Comparison of ENCODE assay signal across 8 cellular contexts in genomic region chr7:140062118-140062527, GRCh38.
DNase-seq lines count a peak whose midpoint lies in the region; ATAC-seq, FAIRE-seq and TF ChIP-seq lines count a peak whose summit lies in the region.

No MANE protein-coding gene starts in this region.

- H3K27ac ChIP-seq in stomach smooth muscle (ENCODE audit: low read length), result peak overlapping the region; percentile 77

- peak; percentile 19 for ATAC-seq in HG03442 (IDR thresholded peaks at IDR 0.05; ENCODE audit: unreplicated experiment)

- H3K4me3 ChIP-seq in AG04449 (ENCODE audit: low read depth, low read length), result peak overlapping the region; percentile 68
- no peak overlapping the region for H3K4me3 ChIP-seq in mucosa of stomach (ENCODE audit: low read length)
- H3K4me3 ChIP-seq in stomach smooth muscle (ENCODE audit: low read length in 2 of 2), result peak overlapping the region; percentile 85 to 86

- no peaks in the 10 kb centered on the region for H3K9me3 ChIP-seq in mucosa of stomach (ENCODE audit: control insufficient read depth, low read length)
- H3K9me3 ChIP-seq in stomach smooth muscle (ENCODE audit: control insufficient read depth in 2 of 2, low read length in 2 of 2), result peaks cover 0 to 2% of the 10 kb centered on the region in 2 donors

- FAIRE-seq in GM19239 (lab: Jason Lieb, UNC), result no peak

- intact Hi-C loops in dendritic cell treated with granulocyte-macrophage colony-stimulating factor and Interleukin-4, amounts not matched to agents 40 ng/mL and 50 ng/mL, for 4 days (cut with micrococcal nuclease), result no loop called here

- H3K36me3 ChIP-seq in mucosa of stomach (ENCODE audit: control insufficient read depth, insufficient read depth, low read length) (peaks cover 3% of the 10 kb centered on the region), stomach smooth muscle (ENCODE audit: control insufficient read depth in 2 of 2, insufficient read depth in 2 of 2, low read length in 2 of 2) (peaks cover 0 to 1% of the 10 kb centered on the region in 2 donors)

- no peak for DNase-seq in AG04449 (ENCODE audit: low read depth, low spot score)
- DNase-seq in GM19239 (ENCODE audit: insufficient read length, low spot score), result peak; percentile 35
- peak; percentile 14 for DNase-seq in activated CD4-positive, CD25-positive, alpha-beta regulatory T cell treated with anti-CD3 and anti-CD28 coated beads, Interleukin-2, amount 50 U/mL, for 16 hours (ENCODE audit: low read depth, low spot score)
- no peak for DNase-seq in NCI-H128 (lab: John Stamatoyannopoulos, UW; ENCODE audit: unreplicated experiment)

- peaks cover 3% of the 10 kb centered on the region for H3K27me3 Mint-ChIP-seq in dendritic cell treated with granulocyte-macrophage colony-stimulating factor and Interleukin-4, amounts not matched to agents 40 ng/mL and 50 ng/mL, for 4 days

- H3K9me3 Mint-ChIP-seq in dendritic cell treated with granulocyte-macrophage colony-stimulating factor and Interleukin-4, amounts not matched to agents 40 ng/mL and 50 ng/mL, for 4 days, result peaks cover 17% of the 10 kb centered on the region

- peaks cover 58% of the 10 kb centered on the region for H3K36me3 Mint-ChIP-seq in dendritic cell treated with granulocyte-macrophage colony-stimulating factor and Interleukin-4, amounts not matched to agents 40 ng/mL and 50 ng/mL, for 4 days (ENCODE audit: low read depth)

- CTCF ChIA-PET in AG04449 (lab: Yijun Ruan, JAX), result interaction anchor here (1.0 kb wide), 1 partner anchor 11 kb away, joined by 3 read pairs; no protein-coding TSS in a partner anchor

- peak overlapping the region; percentile 92 for H3K27ac Mint-ChIP-seq in dendritic cell treated with granulocyte-macrophage colony-stimulating factor and Interleukin-4, amounts not matched to agents 40 ng/mL and 50 ng/mL, for 4 days

- H3K9ac ChIP-seq in mucosa of stomach (ENCODE audit: low read length) (peak overlapping the region; percentile 79), stomach smooth muscle (ENCODE audit: low read length in 2 of 2) (peak overlapping the region; percentile 64 to 86)

- peak overlapping the region; percentile 89 for H3K4me3 Mint-ChIP-seq in dendritic cell treated with granulocyte-macrophage colony-stimulating factor and Interleukin-4, amounts not matched to agents 40 ng/mL and 50 ng/mL, for 4 days

- H3K4me1 ChIP-seq in mucosa of stomach (ENCODE audit: control insufficient read depth, insufficient read depth, low read length) (peaks cover 43% of the 10 kb centered on the region), stomach smooth muscle (ENCODE audit: control insufficient read depth, insufficient read depth, low read length) (peaks cover 26% of the 10 kb centered on the region)

- H3K27me3 ChIP-seq in mucosa of stomach (ENCODE audit: control insufficient read depth, insufficient read depth, low read length) (no peaks in the 10 kb centered on the region), stomach smooth muscle (ENCODE audit: control insufficient read depth in 1 of 2, insufficient read depth in 2 of 2, low read length in 2 of 2) (no peaks in the 10 kb centered on the region)

- H3K4me1 Mint-ChIP-seq in dendritic cell treated with granulocyte-macrophage colony-stimulating factor and Interleukin-4, amounts not matched to agents 40 ng/mL and 50 ng/mL, for 4 days (ENCODE audit: low read depth), result peaks cover 53% of the 10 kb centered on the region

- TF ChIP-seq CTCF in AG04449 (IDR thresholded peaks at IDR 0.05; ENCODE audit: insufficient read depth, low read length, missing control alignments), result no peak

- POLR2A ChIA-PET in AG04449 (lab: Yijun Ruan, JAX), result no interaction called here

Comparison
In these comparisons a context has a peak if more than half of its experiments do, and no peak if none do; other contexts are left out.
1. DNase-seq: peak in GM19239 (single experiment) and activated CD4-positive, CD25-positive, alpha-beta regulatory T cell treated with anti-CD3 and anti-CD28 coated beads, Interleukin-2, amount 50 U/mL, for 16 hours (single experiment); none in AG04449 (single experiment) and NCI-H128 (single experiment).